ENCODE assay signal across 9 cellular contexts in genomic region chr5:14706615-14707021, GRCh38. TPM values are rescaled to one million over a fixed set of nuclear protein-coding genes. Genes with fewer than 3 reads are reported as not detected.
DNase-seq lines count a peak whose midpoint lies in the region; ATAC-seq and TF ChIP-seq lines count a peak whose summit lies in the region.
"Had no signal": no experiment of that assay in that cellular context is flagged by ENCODE, and none has a peak within 500 bp of the region (broad histone marks: within the 10 kb centered on the region; RNA-seq: fewer than 3 reads in every experiment).

No MANE protein-coding gene starts in this region.

- no peak for ATAC-seq in GM18861 (IDR thresholded peaks at IDR 0.05; ENCODE audit: unreplicated experiment)

- POLR2A ChIA-PET in CD4-positive, alpha-beta memory T cell (lab: Charles Lee; ENCODE audit: partially characterized antibody), result interaction anchor here (1.0 to 2.4 kb wide), 16 partner anchors 8 to 286 kb away, joined by 3 to 13 read pairs (median 5); partner anchors contain the start of gene OTULIN

- intact Hi-C loops in CD4-positive, alpha-beta memory T cell (cut with micrococcal nuclease), result loop anchor here (1.0 to 5.0 kb wide), 5 partner anchors 21 to 166 kb away; partner anchors contain the start of genes ANKH and OTULIN
- intact Hi-C loops in adrenal gland (cut with DNase I), result no loop called here

- WGBS in adrenal gland, 4 donors, result 46 to 57% (median 50%) methylated on average over 6 of the region's 6 CpGs

- no peaks in the 10 kb centered on the region for H3K27me3 ChIP-seq in CD4-positive, alpha-beta memory T cell (ENCODE audit: insufficient read depth, low read length)
- no peaks in the 10 kb centered on the region for H3K27me3 ChIP-seq in adrenal gland
- H3K27me3 ChIP-seq: cardiac muscle cell had no signal

- peaks cover 9% of the 10 kb centered on the region for H3K36me3 ChIP-seq in CD4-positive, alpha-beta memory T cell (ENCODE audit: insufficient read depth, low read length)
- peaks cover 0 to 22% of the 10 kb centered on the region in 2 donors for H3K36me3 ChIP-seq in adrenal gland (replicated peaks in 1 of 2)

- TF ChIP-seq POLR2A in adrenal gland (IDR thresholded peaks at IDR 0.05), result no peak

- H3K27ac ChIP-seq in CD4-positive, alpha-beta memory T cell (ENCODE audit: low read depth, low read length), result peak overlapping the region; percentile 49
- H3K27ac ChIP-seq in adrenal gland, result peak overlapping the region in 1 of 5 donors; percentile 17
- H3K27ac ChIP-seq: cardiac muscle cell had no signal

- H3K27ac Mint-ChIP-seq in CD4-positive, alpha-beta memory T cell, result peak overlapping the region; percentile 94 to 99 (median 99)

- H3K9me3 Mint-ChIP-seq in CD4-positive, alpha-beta memory T cell, result no peaks in the 10 kb centered on the region

- peaks cover 66 to 91% (median 80%) of the 10 kb centered on the region in 4 donors for H3K4me1 Mint-ChIP-seq in CD4-positive, alpha-beta memory T cell

- peaks cover 42 to 61% of the 10 kb centered on the region in 2 donors for H3K36me3 Mint-ChIP-seq in CD4-positive, alpha-beta memory T cell

- no peaks in the 10 kb centered on the region for H3K27me3 Mint-ChIP-seq in CD4-positive, alpha-beta memory T cell

- no peak for TF ChIP-seq CTCF in adrenal gland (IDR thresholded peaks at IDR 0.05)

- CTCF ChIA-PET in CD4-positive, alpha-beta memory T cell (lab: Charles Lee; ENCODE audit: partially characterized antibody), result interaction anchor here (0.8 to 12.1 kb wide), 8 partner anchors 9 to 297 kb away, joined by 3 to 114 read pairs (median 10); no protein-coding TSS in a partner anchor

- H3K4me3 Mint-ChIP-seq in CD4-positive, alpha-beta memory T cell, result peak overlapping the region; percentile 81 to 90 (median 82)

- H3K9me3 ChIP-seq in CD4-positive, alpha-beta memory T cell (ENCODE audit: control insufficient read depth in 1 of 2, low read length in 2 of 2), result no peaks in the 10 kb centered on the region
- H3K9me3 ChIP-seq in adrenal gland (replicated peaks in 1 of 3), result no peaks in the 10 kb centered on the region

- peak; percentile 67 to 80 (median 73) for DNase-seq in CD4-positive, alpha-beta memory T cell
- DNase-seq in SIG-M5 (lab: John Stamatoyannopoulos, UW), result peak; percentile 5
- peak; percentile 32 for DNase-seq in astrocyte of the hippocampus (ENCODE audit: low read depth, low spot score)
- peak; percentile 16 for DNase-seq in occipital lobe (lab: John Stamatoyannopoulos, UW)
- DNase-seq in mesenteric fat pad (ENCODE audit: low spot score), result no peak
- no peak for DNase-seq in adrenal gland
- DNase-seq in NCI-H446 (lab: John Stamatoyannopoulos, UW), result no peak

- peaks cover 76% of the 10 kb centered on the region for H3K4me1 ChIP-seq in CD4-positive, alpha-beta memory T cell (ENCODE audit: insufficient read depth, low read length)
- peaks cover 0 to 12% of the 10 kb centered on the region in 2 donors for H3K4me1 ChIP-seq in adrenal gland (replicated peaks in 1 of 2)

- peak overlapping the region in 1 of 2 donors; percentile 26 for H3K4me3 ChIP-seq in CD4-positive, alpha-beta memory T cell (ENCODE audit: low read length in 2 of 2)
- no peak overlapping the region for H3K4me3 ChIP-seq in adrenal gland
- H3K4me3 ChIP-seq: cardiac muscle cell had no signal

RNA-seq across cellular contexts. Expression of gene OTULIN, which starts 42.1 kb away (rescaled TPM):
- total RNA-seq in CD4-positive, alpha-beta memory T cell, result 10 to 100 TPM; 59.4 to 69.0 TPM
- polyA plus RNA-seq in CD4-positive, alpha-beta memory T cell, result 10 to 100 TPM; 12.1 to 20.4 TPM
- total RNA-seq in occipital lobe (12.8 TPM), mesenteric fat pad (27.1 TPM), adrenal gland (10 to 100 TPM in 7 of 8 donors, 1 to 10 TPM in 1; 5.6 to 40.8 (median 22.1) TPM)
- polyA plus RNA-seq in adrenal gland, result 1 to 10 TPM; 2.8 to 6.4 (median 5.0) TPM

Comparison
In these comparisons a context has a peak if more than half of its experiments do, and no peak if none do; other contexts are left out.
1. DNase-seq: peak in CD4-positive, alpha-beta memory T cell (5 of 5), SIG-M5 (single experiment), astrocyte of the hippocampus (single experiment) and occipital lobe (single experiment); none in mesenteric fat pad (single experiment), adrenal gland (0 of 7) and NCI-H446 (0 of 2).